ENCODE assay signal across 17 cellular contexts in the genomic region with DNA sequence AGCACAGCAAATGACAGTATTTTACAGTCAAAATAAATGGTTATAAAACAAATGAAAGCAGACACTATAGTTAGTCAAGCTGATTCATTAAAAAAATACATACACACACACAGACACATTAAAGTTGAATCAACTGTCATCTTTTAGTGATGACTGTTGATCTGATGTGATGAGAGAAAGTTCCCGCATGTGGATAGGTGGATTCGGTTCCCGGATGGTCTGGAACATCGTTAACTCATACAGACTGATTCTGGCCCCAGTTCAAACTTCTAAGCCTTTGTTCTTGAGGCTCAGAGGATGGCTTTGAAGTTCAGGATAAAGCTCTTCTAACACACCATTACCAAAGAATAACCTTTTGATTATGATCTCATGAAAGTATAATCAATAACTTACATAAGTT. TPM values are rescaled to one million over a fixed set of nuclear protein-coding genes. Genes with fewer than 3 reads are reported as not detected.
DNase-seq lines count a peak whose midpoint lies in the region; FAIRE-seq and TF ChIP-seq lines count a peak whose summit lies in the region.
"Had no signal": no experiment of that assay in that cellular context is flagged by ENCODE, and none has a peak within 500 bp of the region (broad histone marks: within the 10 kb centered on the region; RNA-seq: fewer than 3 reads in every experiment).

No MANE protein-coding gene starts in this region.

- WGBS in prostate gland, result 27% methylated on average over 4 of the region's 4 CpGs

- peaks cover 13% of the 10 kb centered on the region for H3K9me3 Mint-ChIP-seq in mesothelial cell of epicardium
- H3K9me3 Mint-ChIP-seq: CD4-positive, alpha-beta T cell; H9 had no signal

- peak overlapping the region; percentile 72 for H3K27ac Mint-ChIP-seq in mesothelial cell of epicardium
- H3K27ac Mint-ChIP-seq: CD4-positive, alpha-beta T cell; H9 had no signal

- TF ChIP-seq POLR2A in prostate gland (IDR thresholded peaks at IDR 0.05), result no peak

- H3K4me3 ChIP-seq in bronchial epithelial cell (ENCODE audit: low read depth, low read length), result no peak overlapping the region
- no peak overlapping the region for H3K4me3 ChIP-seq in prostate gland

- no peak for FAIRE-seq in bronchial epithelial cell (lab: Jason Lieb, UNC)
- FAIRE-seq: A204.1, D721Med, H1 had no signal

- intact Hi-C loops in prostate gland (cut with DNase I), result no loop called here

- H3K4me1 ChIP-seq in prostate gland (replicated peaks), result no peaks in the 10 kb centered on the region
- H3K4me1 ChIP-seq: BE2C, Caco-2 had no signal

- H3K9me3 ChIP-seq in prostate gland, result no peaks in the 10 kb centered on the region
- H3K9me3 ChIP-seq: BE2C, Caco-2 had no signal

- DNase-seq in LHCN-M2 (ENCODE audit: low read depth) (peak; percentile 64), bronchial epithelial cell (ENCODE audit: low read depth) (peak; percentile 5), mesothelial cell of epicardium (ENCODE audit: low spot score in 2 of 2, unreplicated experiment in 2 of 2) (no peak), germinal center (ENCODE audit: low spot score) (no peak), SW480 (ENCODE audit: low spot score) (no peak), prostate gland (ENCODE audit: low spot score) (no peak), EL (no peak)
- DNase-seq: ACHN; BE2C; C1 segment of cervical spinal cord; Caco-2; CD4-positive, alpha-beta T cell; GF-D8; H9 had no signal

- TF ChIP-seq CTCF in bronchial epithelial cell (IDR thresholded peaks at IDR 0.05; ENCODE audit: insufficient read depth, low read length, severe bottlenecking) (no peak), mesothelial cell of epicardium (IDR thresholded peaks at IDR 0.05; ENCODE audit: unreplicated experiment) (no peak), prostate gland (IDR thresholded peaks at IDR 0.05) (no peak)

- H3K4me1 Mint-ChIP-seq in mesothelial cell of epicardium, result peaks cover 23% of the 10 kb centered on the region
- H3K4me1 Mint-ChIP-seq: H9 had no signal

- no peak overlapping the region for H3K27ac ChIP-seq in prostate gland

- H3K36me3 Mint-ChIP-seq in mesothelial cell of epicardium, result peaks cover 5% of the 10 kb centered on the region

- H3K4me3 Mint-ChIP-seq in mesothelial cell of epicardium, result no peak overlapping the region
- H3K4me3 Mint-ChIP-seq: CD4-positive, alpha-beta T cell; H9 had no signal

- H3K27me3 ChIP-seq in bronchial epithelial cell (ENCODE audit: control insufficient read depth, insufficient read depth, low read length), result no peaks in the 10 kb centered on the region
- no peaks in the 10 kb centered on the region for H3K27me3 ChIP-seq in prostate gland (replicated peaks; ENCODE audit: insufficient read depth)

- H3K36me3 ChIP-seq in bronchial epithelial cell (ENCODE audit: control insufficient read depth, insufficient read depth, low read length) (no peaks in the 10 kb centered on the region), prostate gland (no peaks in the 10 kb centered on the region)
- H3K36me3 ChIP-seq: BE2C had no signal

- H3K27me3 Mint-ChIP-seq in mesothelial cell of epicardium (ENCODE audit: low read depth), result peaks cover 2% of the 10 kb centered on the region

RNA-seq across cellular contexts. Expression of a gene that starts 27.5 kb away (rescaled TPM):
- total RNA-seq in LHCN-M2 (2014; rRNA removed) (1.1 and 2.2 TPM in 2 replicates), bronchial epithelial cell (not detected in 2 replicates), mesothelial cell of epicardium (20.7 to 23.4 TPM (median 20.8 TPM) in 3 replicates), prostate gland (10 to 100 TPM in 1 of 2 donors, 1 to 10 TPM in 1; 6.8 to 45.8 TPM)
- not detected for polyA plus RNA-seq in LHCN-M2 (2012)
- total RNA-seq: Caco-2; CD4-positive, alpha-beta T cell had no signal

Comparison
In these comparisons a context has a peak if more than half of its experiments do, and no peak if none do; other contexts are left out.
1. DNase-seq: peak in LHCN-M2 (single experiment) and bronchial epithelial cell (single experiment); none in mesothelial cell of epicardium (0 of 2), germinal center (single experiment), SW480 (single experiment), prostate gland (single experiment) and EL (single experiment).